In genomic region chr21:43893536-43894205, GRCh38 we compare ENCODE assay signal across 9 cellular contexts. TPM values are rescaled to one million over a fixed set of nuclear protein-coding genes. Genes with fewer than 3 reads are reported as not detected.
A peak's percentile ranks its signal among the peaks of the same experiment; 100 is the strongest.
DNase-seq lines count a peak whose midpoint lies in the region; ATAC-seq and TF ChIP-seq lines count a peak whose summit lies in the region.
"Had no signal": no experiment of that assay in that cellular context is flagged by ENCODE, and none has a peak within 500 bp of the region (broad histone marks: within the 10 kb centered on the region; RNA-seq: fewer than 3 reads in every experiment).

No MANE protein-coding gene starts in this region.

- peaks cover 37% of the 10 kb centered on the region for H3K4me1 Mint-ChIP-seq in activated T-helper 2 cell treated with anti-CD3 and anti-CD28 coated beads, Interferon-gamma antibody, Interleukin-2, Interleukin-4, amounts not matched to agents 10 μg/mL and 5 μg/mL and 100 μg/mL, durations not matched to agents 14 hours and 24 hours and 36 hours (ENCODE audit: low read depth)
- peaks cover 25 to 30% of the 10 kb centered on the region in 2 donors for H3K4me1 Mint-ChIP-seq in natural killer cell

- H3K27ac ChIP-seq in HEK293 (ENCODE audit: extremely low read depth, low read depth, low read length): peak overlapping the region; percentile 25; the same call in 1 of the 2 replicates

- H3K36me3 Mint-ChIP-seq in activated T-helper 2 cell treated with anti-CD3 and anti-CD28 coated beads, Interferon-gamma antibody, Interleukin-2, Interleukin-4, amounts not matched to agents 10 μg/mL and 5 μg/mL and 100 μg/mL, durations not matched to agents 14 hours and 24 hours and 36 hours (ENCODE audit: low read depth): peaks cover 60% of the 10 kb centered on the region
- no peaks in the 10 kb centered on the region for H3K36me3 Mint-ChIP-seq in natural killer cell

- intact Hi-C loops in activated T-helper 2 cell treated with anti-CD3 and anti-CD28 coated beads, Interferon-gamma antibody, Interleukin-2, Interleukin-4, amounts not matched to agents 10 μg/mL and 5 μg/mL and 100 μg/mL, durations not matched to agents 14 hours and 24 hours and 36 hours (cut with micrococcal nuclease): loop anchor here (1.0 to 2.0 kb wide), 3 partner anchors 23 to 51 kb away; no protein-coding TSS in a partner anchor
- intact Hi-C loops in natural killer cell (cut with micrococcal nuclease): no loop called here

- peak overlapping the region; percentile 83 for H3K27ac Mint-ChIP-seq in activated T-helper 2 cell treated with anti-CD3 and anti-CD28 coated beads, Interferon-gamma antibody, Interleukin-2, Interleukin-4, amounts not matched to agents 10 μg/mL and 5 μg/mL and 100 μg/mL, durations not matched to agents 14 hours and 24 hours and 36 hours
- peak overlapping the region; percentile 11 to 19 for H3K27ac Mint-ChIP-seq in natural killer cell

- H3K9me3 Mint-ChIP-seq in activated T-helper 2 cell treated with anti-CD3 and anti-CD28 coated beads, Interferon-gamma antibody, Interleukin-2, Interleukin-4, amounts not matched to agents 10 μg/mL and 5 μg/mL and 100 μg/mL, durations not matched to agents 14 hours and 24 hours and 36 hours: no peaks in the 10 kb centered on the region
- no peaks in the 10 kb centered on the region for H3K9me3 Mint-ChIP-seq in natural killer cell

- peaks cover under 1 to 4% of the 10 kb centered on the region in 2 experiments for H3K36me3 ChIP-seq in HEK293 (ENCODE audit: control insufficient read depth in 2 of 2, insufficient read depth in 1 of 2, low read length in 2 of 2)

- CTCF ChIA-PET in HEK293 (lab: Yijun Ruan, JAX): interaction anchor here (0.6 to 2.3 kb wide), 3 partner anchors 45 to 82 kb away, joined by 3 to 12 read pairs (median 4); no protein-coding TSS in a partner anchor

- DNase-seq in GM12865 (ENCODE audit: low read depth) (peak; percentile 82), natural killer cell (no peak), ACHN (no peak), NCI-H345 (lab: John Stamatoyannopoulos, UW) (no peak), NCI-H128 (lab: John Stamatoyannopoulos, UW; ENCODE audit: unreplicated experiment) (no peak), HPDE6-E6E7 (ENCODE audit: extremely low spot score) (no peak)
- peak; percentile 26 for DNase-seq in activated T-helper 2 cell treated with anti-CD3 and anti-CD28 coated beads, Interferon-gamma antibody, Interleukin-2, Interleukin-4, amounts not matched to agents 10 μg/mL and 5 μg/mL and 100 μg/mL, durations not matched to agents 14 hours and 24 hours and 36 hours (ENCODE audit: low spot score)
- DNase-seq: NCI-H2171 had no signal

- H3K27me3 Mint-ChIP-seq in activated T-helper 2 cell treated with anti-CD3 and anti-CD28 coated beads, Interferon-gamma antibody, Interleukin-2, Interleukin-4, amounts not matched to agents 10 μg/mL and 5 μg/mL and 100 μg/mL, durations not matched to agents 14 hours and 24 hours and 36 hours (ENCODE audit: low read depth): no peaks in the 10 kb centered on the region
- H3K27me3 Mint-ChIP-seq in natural killer cell (ENCODE audit: low read depth in 2 of 2): no peaks in the 10 kb centered on the region

- peak overlapping the region; percentile 56 for H3K4me3 Mint-ChIP-seq in activated T-helper 2 cell treated with anti-CD3 and anti-CD28 coated beads, Interferon-gamma antibody, Interleukin-2, Interleukin-4, amounts not matched to agents 10 μg/mL and 5 μg/mL and 100 μg/mL, durations not matched to agents 14 hours and 24 hours and 36 hours (ENCODE audit: low read depth)
- peak overlapping the region; percentile 80 for H3K4me3 Mint-ChIP-seq in natural killer cell

- in situ Hi-C loops in ACHN (cut with HindIII; ENCODE audit: low pct_ligation_motif_present, low pct_unique_long_range_greater_than_20kb, low sequenced_read_pairs): no loop called here

- POLR2A ChIA-PET in HEK293 (lab: Yijun Ruan, JAX): interaction anchor here (0.7 kb wide), 1 partner anchor 80 kb away, joined by 6 read pairs; no protein-coding TSS in a partner anchor

- H3K9me3 ChIP-seq in HEK293 (ENCODE audit: control insufficient read depth, insufficient read depth, low read depth, low read length): no peaks in the 10 kb centered on the region

- TF ChIP-seq CTCF in GM12865 (IDR thresholded peaks at IDR 0.05; ENCODE audit: insufficient read depth, low read depth, low read length, missing control alignments) (no peak), HEK293 (tag by site-specific recombination; IDR thresholded peaks at IDR 0.05) (no peak), natural killer cell (IDR thresholded peaks at IDR 0.05) (no peak)

- peak; percentile 34 to 41 (median 39) for ATAC-seq in natural killer cell

- H3K4me3 ChIP-seq in GM12865 (ENCODE audit: low read depth, low read length) (peak overlapping the region; percentile 49), HEK293 (ENCODE audit: low read depth, low read length) (no peak overlapping the region)

- H3K4me1 ChIP-seq in HEK293 (ENCODE audit: control insufficient read depth, insufficient read depth, low read length): peaks cover 8% of the 10 kb centered on the region; the same call in 1 of the 2 replicates

TF ChIP-seq in HEK293, 187 proteins besides CTCF, POLR2A, EP300 and RAD21:
- no peak for TF ChIP-seq ZBTB21 (tag by site-specific recombination; IDR thresholded peaks at IDR 0.05)
- TF ChIP-seq ZNF341 (tag by site-specific recombination; IDR thresholded peaks at IDR 0.05; ENCODE audit: low read depth): peak; percentile 53
- no peak for TF ChIP-seq ZNF664 (tag by site-specific recombination; IDR thresholded peaks at IDR 0.05)
TF ChIP-seq in HEK293: peak in this region for 1.

RNA-seq across cellular contexts. Expression of gene AGPAT3, which starts 28.6 kb away (rescaled TPM):
- 126 and 134 TPM in 2 replicates for total RNA-seq in activated T-helper 2 cell treated with anti-CD3 and anti-CD28 coated beads, Interferon-gamma antibody, Interleukin-2, Interleukin-4, amounts not matched to agents 10 μg/mL and 5 μg/mL and 100 μg/mL, durations not matched to agents 14 hours and 24 hours and 36 hours
- 10 to 100 TPM; 39.5 to 45.7 (median 42.3) TPM for total RNA-seq in natural killer cell

Comparison
In these comparisons a context has a peak if more than half of its experiments do, and no peak if none do; other contexts are left out.
1. DNase-seq: peak in GM12865 (single experiment) and activated T-helper 2 cell treated with anti-CD3 and anti-CD28 coated beads, Interferon-gamma antibody, Interleukin-2, Interleukin-4, amounts not matched to agents 10 μg/mL and 5 μg/mL and 100 μg/mL, durations not matched to agents 14 hours and 24 hours and 36 hours (single experiment); none in natural killer cell (single experiment), ACHN (single experiment), NCI-H345 (single experiment), NCI-H128 (single experiment) and HPDE6-E6E7 (single experiment).